8 cellular contexts compared by ENCODE assay signal in genomic region chr9:129069128-129069824, GRCh38. TPM values are rescaled to one million over a fixed set of nuclear protein-coding genes. Genes with fewer than 3 reads are reported as not detected.
DNase-seq lines count a peak whose midpoint lies in the region; ATAC-seq and TF ChIP-seq lines count a peak whose summit lies in the region.

No MANE protein-coding gene starts in this region.

- no TSS peak for BruUV-seq in A673 (replicated peaks; lab: Mats Ljungman, UMichigan)

- peaks cover 14 to 52% (median 27%) of the 10 kb centered on the region in 4 donors for H3K4me1 Mint-ChIP-seq in CD4-positive, alpha-beta memory T cell
- peaks cover 11 to 37% of the 10 kb centered on the region in 2 donors for H3K4me1 Mint-ChIP-seq in effector memory CD8-positive, alpha-beta T cell (ENCODE audit: low read depth in 2 of 2)
- H3K4me1 Mint-ChIP-seq in WTC11, result peaks cover 28% of the 10 kb centered on the region

- no peak for TF ChIP-seq CTCF in A673 (conservative IDR thresholded peaks at IDR 0.05; ENCODE audit: low read depth, low read length)
- TF ChIP-seq CTCF in WTC11 (IDR thresholded peaks at IDR 0.05), result no peak

- H3K27ac Mint-ChIP-seq in CD4-positive, alpha-beta memory T cell, result peak overlapping the region; percentile 52 to 92 (median 83)
- peak overlapping the region; percentile 87 to 94 for H3K27ac Mint-ChIP-seq in effector memory CD8-positive, alpha-beta T cell
- H3K27ac Mint-ChIP-seq in WTC11, result no peak overlapping the region

- H3K27ac ChIP-seq in CD4-positive, alpha-beta memory T cell (ENCODE audit: low read depth, low read length), result peak overlapping the region; percentile 49
- H3K27ac ChIP-seq in A673 (ENCODE audit: low read depth, low read length, poor library complexity, severe bottlenecking), result no peak overlapping the region

- peaks cover 11 to 25% of the 10 kb centered on the region in 2 donors for H3K36me3 Mint-ChIP-seq in CD4-positive, alpha-beta memory T cell
- H3K36me3 Mint-ChIP-seq in effector memory CD8-positive, alpha-beta T cell (ENCODE audit: insufficient read depth), result peaks cover 37% of the 10 kb centered on the region
- H3K36me3 Mint-ChIP-seq in WTC11, result peaks cover 26% of the 10 kb centered on the region

- intact Hi-C loops in CD4-positive, alpha-beta memory T cell (cut with micrococcal nuclease), result no loop called here
- intact Hi-C loops in posterior cingulate gyrus (cut with DNase I) (no loop called here), A673 (cut with micrococcal nuclease; ENCODE audit: unreplicated experiment) (no loop called here)

- H3K9me3 Mint-ChIP-seq in CD4-positive, alpha-beta memory T cell, result no peaks in the 10 kb centered on the region
- no peaks in the 10 kb centered on the region for H3K9me3 Mint-ChIP-seq in effector memory CD8-positive, alpha-beta T cell
- H3K9me3 Mint-ChIP-seq in WTC11, result no peaks in the 10 kb centered on the region

- H3K27me3 ChIP-seq in CD4-positive, alpha-beta memory T cell (ENCODE audit: insufficient read depth, low read length), result no peaks in the 10 kb centered on the region
- H3K27me3 ChIP-seq in A673 (replicated peaks; ENCODE audit: insufficient read depth, low read depth, low read length, poor library complexity), result no peaks in the 10 kb centered on the region

- POLR2A ChIA-PET in CD4-positive, alpha-beta memory T cell (lab: Charles Lee; ENCODE audit: partially characterized antibody), result interaction anchor here (1.3 to 3.3 kb wide), 4 partner anchors 9 to 167 kb away, joined by 3 to 19 read pairs (median 4); partner anchors contain the start of genes DOLPP1 and MIGA2
- POLR2A ChIA-PET in A673 (lab: Charles Lee; ENCODE audit: low non-redundant PET) (no interaction called here), WTC11 (lab: Charles Lee) (interaction anchor here (0.5 kb wide), 1 partner anchor 159 kb away, joined by 5 read pairs; no protein-coding TSS in a partner anchor)

- DNase-seq in CD4-positive, alpha-beta memory T cell, result peak; percentile 51 to 67 (median 58)
- DNase-seq in activated CD4-positive, alpha-beta T cell treated with anti-CD3 and anti-CD28 coated beads, Interleukin-2, amount 50 U/mL, for 24 hours (ENCODE audit: low read depth in 1 of 2, low spot score in 1 of 2), result peak; percentile 7 to 27
- peak; percentile 31 to 66 (median 58) for DNase-seq in effector memory CD8-positive, alpha-beta T cell
- peak in 8 of 10 donors; percentile 28 to 93 (median 46) for DNase-seq in posterior cingulate gyrus
- DNase-seq in NCI-H2029 (lab: John Stamatoyannopoulos, UW), result no peak
- no peak for DNase-seq in A673 (ENCODE audit: low spot score)
- DNase-seq in WTC11 (ENCODE audit: low spot score), result no peak

- CTCF ChIA-PET in CD4-positive, alpha-beta memory T cell (lab: Charles Lee; ENCODE audit: partially characterized antibody), result interaction anchor here (0.9 kb wide), 1 partner anchor 33 kb away, joined by 3 read pairs; the partner anchor contains the start of gene MIGA2
- CTCF ChIA-PET in A673 (lab: Charles Lee), result no interaction called here
- CTCF ChIA-PET in WTC11 (lab: Charles Lee), result no interaction called here

- H3K36me3 ChIP-seq in CD4-positive, alpha-beta memory T cell (ENCODE audit: insufficient read depth, low read length), result peaks cover 22% of the 10 kb centered on the region
- no peaks in the 10 kb centered on the region for H3K36me3 ChIP-seq in A673 (ENCODE audit: insufficient read depth, low read length, poor library complexity, severe bottlenecking)

- no peaks in the 10 kb centered on the region for H3K9me3 ChIP-seq in CD4-positive, alpha-beta memory T cell (ENCODE audit: control insufficient read depth in 1 of 2, low read length in 2 of 2)
- no peaks in the 10 kb centered on the region for H3K9me3 ChIP-seq in A673 (ENCODE audit: low read depth, low read length, poor library complexity, severe bottlenecking)

- no peaks in the 10 kb centered on the region for H3K27me3 Mint-ChIP-seq in CD4-positive, alpha-beta memory T cell
- H3K27me3 Mint-ChIP-seq in effector memory CD8-positive, alpha-beta T cell, result no peaks in the 10 kb centered on the region
- no peaks in the 10 kb centered on the region for H3K27me3 Mint-ChIP-seq in WTC11 (ENCODE audit: low read depth)

- H3K4me3 Mint-ChIP-seq in CD4-positive, alpha-beta memory T cell, result peak overlapping the region in 6 of 8 donors; percentile 36 to 71 (median 55)
- peak overlapping the region in 1 of 2 donors; percentile 70 for H3K4me3 Mint-ChIP-seq in effector memory CD8-positive, alpha-beta T cell
- no peak overlapping the region for H3K4me3 Mint-ChIP-seq in WTC11

- H3K4me3 ChIP-seq in CD4-positive, alpha-beta memory T cell (ENCODE audit: low read length in 2 of 2), result no peak overlapping the region
- no peak overlapping the region for H3K4me3 ChIP-seq in A673 (ENCODE audit: low read depth, low read length, poor library complexity, severe bottlenecking)

- ATAC-seq in HG03354 (IDR thresholded peaks at IDR 0.05; ENCODE audit: poor library complexity, severe bottlenecking, unreplicated experiment), result peak; percentile 79
- peak; percentile 87 for ATAC-seq in effector memory CD8-positive, alpha-beta T cell (replicated peaks)
- ATAC-seq in WTC11, result no peak

- peaks cover 57% of the 10 kb centered on the region for H3K4me1 ChIP-seq in CD4-positive, alpha-beta memory T cell (ENCODE audit: insufficient read depth, low read length)
- H3K4me1 ChIP-seq in A673 (ENCODE audit: insufficient read depth, low read length, poor library complexity, severe bottlenecking), result no peaks in the 10 kb centered on the region

TF ChIP-seq in WTC11, 78 proteins besides CTCF, POLR2A, EP300 and RAD21:
- no peak for TF ChIP-seq HMGA2 (CRISPR knock-in tag; IDR thresholded peaks at IDR 0.05)
- TF ChIP-seq FOXP1 (CRISPR knock-in tag; IDR thresholded peaks at IDR 0.05; ENCODE audit: borderline replicate concordance), result no peak
- no peak for TF ChIP-seq STAT6 (CRISPR knock-in tag; conservative IDR thresholded peaks at IDR 0.05; ENCODE audit: low read depth)
- TF ChIP-seq MAX (CRISPR knock-in tag; IDR thresholded peaks at IDR 0.05), result no peak
- no peak for TF ChIP-seq GABPB1 (CRISPR knock-in tag; IDR thresholded peaks at IDR 0.05)
- TF ChIP-seq CDX4 (CRISPR knock-in tag; IDR thresholded peaks at IDR 0.05; ENCODE audit: borderline replicate concordance), result no peak
- no peak for TF ChIP-seq NR1H2 (CRISPR knock-in tag; IDR thresholded peaks at IDR 0.05)
- no peak for TF ChIP-seq MLX (CRISPR knock-in tag; IDR thresholded peaks at IDR 0.05)

RNA-seq across cellular contexts. Expression of gene DOLPP1, which starts 11.6 kb away (rescaled TPM):
- total RNA-seq in CD4-positive, alpha-beta memory T cell, result 10 to 100 TPM; 11.4 to 13.0 TPM
- 10 to 100 TPM; 10.1 to 12.8 TPM for polyA plus RNA-seq in CD4-positive, alpha-beta memory T cell
- total RNA-seq in A673 (2021), result 30.2 and 30.4 TPM in 2 replicates
- 30.4 to 35.6 TPM (median 32.7 TPM) in 3 replicates for total RNA-seq in WTC11 (2021)

RNA-seq across cellular contexts. Expression of gene MIGA2, which starts 32.9 kb away (rescaled TPM):
- total RNA-seq in CD4-positive, alpha-beta memory T cell, result 10 to 100 TPM; 80.5 to 84.2 TPM
- 10 to 100 TPM in 1 of 2 donors, 1 to 10 TPM in 1; 6.6 to 11.6 TPM for polyA plus RNA-seq in CD4-positive, alpha-beta memory T cell
- total RNA-seq in A673 (2021), result 26.7 and 27.7 TPM in 2 replicates
- total RNA-seq in WTC11 (2021), result 39.9 to 61.7 TPM (median 48.0 TPM) in 3 replicates

RNA-seq across cellular contexts. Expression of gene SH3GLB2, which starts 41.1 kb away (rescaled TPM):
- total RNA-seq in CD4-positive, alpha-beta memory T cell, result 100 to 1,000 TPM; 111 to 113 TPM
- 10 to 100 TPM; 23.8 to 43.5 TPM for polyA plus RNA-seq in CD4-positive, alpha-beta memory T cell
- total RNA-seq in A673 (2021), result 52.7 and 59.4 TPM in 2 replicates
- 59.7 to 65.7 TPM (median 62.9 TPM) in 3 replicates for total RNA-seq in WTC11 (2021)

RNA-seq across cellular contexts. Expression of gene CRAT, which starts 41.3 kb away (rescaled TPM):
- total RNA-seq in CD4-positive, alpha-beta memory T cell, result 10 to 100 TPM; 11.2 to 12.4 TPM
- 10 to 100 TPM in 1 of 2 donors, 1 to 10 TPM in 1; 8.7 to 21.0 TPM for polyA plus RNA-seq in CD4-positive, alpha-beta memory T cell
- total RNA-seq in A673 (2021) (10.1 and 16.2 TPM in 2 replicates), WTC11 (2021) (17.2 to 19.1 TPM (median 17.5 TPM) in 3 replicates)

RNA-seq across cellular contexts. Expression of gene PTPA, which starts 41.9 kb away (rescaled TPM):
- total RNA-seq in CD4-positive, alpha-beta memory T cell, result 10 to 100 TPM; 49.0 to 51.3 TPM
- 10 to 100 TPM; 10.8 to 14.1 TPM for polyA plus RNA-seq in CD4-positive, alpha-beta memory T cell
- 153 and 157 TPM in 2 replicates for total RNA-seq in A673 (2021)
- total RNA-seq in WTC11 (2021), result 181 to 186 TPM (median 186 TPM) in 3 replicates

Comparison
In these comparisons a context has a peak if more than half of its experiments do, and no peak if none do; other contexts are left out.
1. DNase-seq: peak in CD4-positive, alpha-beta memory T cell (5 of 5), activated CD4-positive, alpha-beta T cell treated with anti-CD3 and anti-CD28 coated beads, Interleukin-2, amount 50 U/mL, for 24 hours (2 of 2), effector memory CD8-positive, alpha-beta T cell (3 of 3) and posterior cingulate gyrus (8 of 10); none in NCI-H2029 (single experiment), A673 (single experiment) and WTC11 (single experiment).